ENCODE assay signal across 9 cellular contexts in the genomic region with DNA sequence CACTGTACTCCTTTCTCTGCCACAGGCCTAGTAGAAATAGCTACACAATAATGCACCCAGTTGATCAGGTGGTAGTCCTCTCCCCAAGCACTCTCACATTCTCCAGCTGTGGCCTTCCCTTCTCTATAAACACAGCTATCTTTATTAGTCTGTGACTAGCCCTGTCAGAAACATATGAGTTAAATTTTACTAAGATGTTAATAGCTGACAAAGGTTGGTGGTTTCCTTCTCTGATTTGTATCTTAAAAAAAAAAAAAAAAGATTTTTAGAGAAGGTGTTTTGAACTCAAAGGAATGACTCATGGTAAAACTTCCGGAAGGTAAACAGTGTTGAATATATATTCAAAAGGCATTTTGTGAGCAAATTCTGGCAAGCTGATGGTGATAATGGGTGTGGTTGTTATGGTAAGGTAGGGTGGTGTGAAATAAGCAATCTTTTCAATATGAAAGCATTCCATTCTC.
DNase-seq lines count a peak whose midpoint lies in the region; ATAC-seq and TF ChIP-seq lines count a peak whose summit lies in the region.
"Had no signal": no experiment of that assay in that cellular context is flagged by ENCODE, and none has a peak within 500 bp of the region (broad histone marks: within the 10 kb centered on the region; RNA-seq: fewer than 3 reads in every experiment).

No MANE protein-coding gene starts in this region.

- no peaks in the 10 kb centered on the region for H3K27me3 ChIP-seq in foreskin keratinocyte

- peaks cover 31% of the 10 kb centered on the region for H3K4me1 ChIP-seq in foreskin keratinocyte

- DNase-seq in HCEC 1CT = peak; percentile 11
- DNase-seq in M059J (ENCODE audit: low read depth) = peak; percentile 64
- peak; percentile 60 to 72 for DNase-seq in foreskin keratinocyte
- no peak for DNase-seq in Kasumi-1 (lab: John Stamatoyannopoulos, UW)
- DNase-seq in SK-N-DZ (ENCODE audit: low spot score) = no peak
- no peak for DNase-seq in SW 1271 (lab: John Stamatoyannopoulos, UW)
- no peak for DNase-seq in NCI-H187 treated with DMSO at 0.1 percent for 48 hours (lab: John Stamatoyannopoulos, UW)

- no peak overlapping the region for H3K27ac ChIP-seq in foreskin keratinocyte

- peak; percentile 46 for ATAC-seq in GM18520 (IDR thresholded peaks at IDR 0.05; ENCODE audit: unreplicated experiment)
- ATAC-seq in foreskin keratinocyte = peak; percentile 55
- ATAC-seq: Panc1 had no signal

- TF ChIP-seq CTCF in foreskin keratinocyte (conservative IDR thresholded peaks at IDR 0.05) = no peak

Comparison
In these comparisons a context has a peak if more than half of its experiments do, and no peak if none do; other contexts are left out.
1. DNase-seq: peak in HCEC 1CT (single experiment), M059J (single experiment) and foreskin keratinocyte (2 of 2); none in Kasumi-1 (0 of 2), SK-N-DZ (single experiment), SW 1271 (0 of 2) and NCI-H187 treated with DMSO at 0.1 percent for 48 hours (single experiment).